In genomic region chr3:170858599-170858998, GRCh38 we compare ENCODE assay signal across 9 cellular contexts.
"Had no signal": no experiment of that assay in that cellular context is flagged by ENCODE, and none has a peak within 500 bp of the region (broad histone marks: within the 10 kb centered on the region; RNA-seq: fewer than 3 reads in every experiment).

No MANE protein-coding gene starts in this region.

- DNase-seq: GOT3, H7, HFFc6, IMR-90, KG1 had no signal

- FAIRE-seq: K562 had no signal

- H3K9me3 Mint-ChIP-seq: HFFc6 had no signal

- H3K4me3 ChIP-seq: HAP-1, K562 had no signal

- H3K36me3 ChIP-seq: HAP-1 had no signal

- ATAC-seq: HCT116, K562 had no signal

- H3K9me3 ChIP-seq: HAP-1 had no signal

- H3K27ac Mint-ChIP-seq: HFFc6 had no signal

- H3K27ac ChIP-seq: HL-60 had no signal

- H3K4me3 Mint-ChIP-seq: HFFc6 had no signal
